In the genomic region with DNA sequence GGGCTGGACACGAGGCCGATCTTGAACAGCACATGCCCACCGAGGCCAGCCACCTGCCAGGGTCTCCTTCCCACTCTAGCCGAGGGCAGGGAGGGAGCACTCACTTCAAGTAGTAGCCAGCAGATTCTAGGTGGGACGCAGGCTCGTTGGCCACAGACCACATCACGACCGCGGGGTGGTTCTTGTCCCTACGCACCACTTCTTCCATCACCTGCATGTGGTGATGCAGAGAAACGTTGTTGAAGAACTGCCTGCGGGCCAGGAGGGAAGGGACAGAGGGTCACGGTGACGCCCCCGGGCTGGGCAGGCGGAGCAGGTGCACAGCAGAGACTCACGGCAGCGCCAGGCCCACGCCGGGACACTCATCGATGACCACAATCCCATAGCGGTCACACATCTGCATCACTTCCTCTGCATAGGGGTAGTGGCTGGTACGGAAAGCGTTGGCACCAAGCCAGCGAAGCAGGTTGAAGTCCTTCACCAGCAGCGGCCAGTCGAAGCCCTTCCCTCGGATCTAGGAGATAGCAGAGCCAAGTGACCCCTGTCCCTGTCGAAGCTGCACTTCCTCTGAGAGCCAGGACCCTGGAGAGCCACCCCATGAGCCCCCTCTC, we compare ENCODE assay signal across 16 cellular contexts. TPM values are rescaled to one million over a fixed set of nuclear protein-coding genes. Genes with fewer than 3 reads are reported as not detected.
A peak's percentile ranks its signal among the peaks of the same experiment; 100 is the strongest.
DNase-seq lines count a peak whose midpoint lies in the region; ATAC-seq and TF ChIP-seq lines count a peak whose summit lies in the region.
"Had no signal": no experiment of that assay in that cellular context is flagged by ENCODE, and none has a peak within 500 bp of the region (broad histone marks: within the 10 kb centered on the region; RNA-seq: fewer than 3 reads in every experiment).

No MANE protein-coding gene starts in this region.

- H3K36me3 Mint-ChIP-seq in chondrocyte (ENCODE audit: low read depth): peaks cover 23% of the 10 kb centered on the region

- H3K36me3 ChIP-seq in mucosa of descending colon (ENCODE audit: low read depth): peaks cover 18% of the 10 kb centered on the region
- peaks cover 66% of the 10 kb centered on the region for H3K36me3 ChIP-seq in upper lobe of right lung

- intact Hi-C loops in mucosa of descending colon (cut with DNase I, micrococcal nuclease) (no loop called here), upper lobe of right lung (cut with DNase I) (no loop called here)

- H3K27me3 ChIP-seq in upper lobe of right lung: no peaks in the 10 kb centered on the region

- H3K4me1 Mint-ChIP-seq in chondrocyte (ENCODE audit: low read depth): no peaks in the 10 kb centered on the region

- no peak overlapping the region for H3K27ac Mint-ChIP-seq in chondrocyte (ENCODE audit: unreplicated experiment)

- no peak overlapping the region for H3K4me3 ChIP-seq in mucosa of descending colon
- no peak overlapping the region for H3K4me3 ChIP-seq in upper lobe of right lung
- H3K4me3 ChIP-seq in foreskin fibroblast (ENCODE audit: low read depth in 1 of 2, low read length in 2 of 2): no peak overlapping the region
- H3K4me3 ChIP-seq: HAP-1 had no signal

- no peaks in the 10 kb centered on the region for H3K27me3 Mint-ChIP-seq in chondrocyte (ENCODE audit: low read depth)

- ATAC-seq in mucosa of descending colon (peak; percentile 24), upper lobe of right lung (no peak)
- ATAC-seq: SK-N-SH treated with all-trans-retinoic acid at 6 μM for 48 hours had no signal

- no peak overlapping the region for H3K27ac ChIP-seq in upper lobe of right lung
- H3K27ac ChIP-seq: C4-2B had no signal

- H3K4me1 ChIP-seq in mucosa of descending colon (ENCODE audit: low read depth) (no peaks in the 10 kb centered on the region), upper lobe of right lung (no peaks in the 10 kb centered on the region)
- H3K4me1 ChIP-seq: Caco-2, HAP-1 had no signal

- H3K9me3 Mint-ChIP-seq in chondrocyte (ENCODE audit: low read depth): no peaks in the 10 kb centered on the region

- TF ChIP-seq CTCF in chondrocyte (IDR thresholded peaks at IDR 0.05): no peak
- TF ChIP-seq CTCF in mucosa of descending colon (IDR thresholded peaks at IDR 0.05): no peak
- TF ChIP-seq CTCF in upper lobe of right lung (IDR thresholded peaks at IDR 0.05): no peak
- TF ChIP-seq CTCF in foreskin fibroblast (IDR thresholded peaks at IDR 0.05; ENCODE audit: low read depth, low read length): no peak

- no peaks in the 10 kb centered on the region for H3K9me3 ChIP-seq in mucosa of descending colon
- H3K9me3 ChIP-seq in upper lobe of right lung: no peaks in the 10 kb centered on the region
- H3K9me3 ChIP-seq: Caco-2, HAP-1 had no signal

- H3K4me3 Mint-ChIP-seq in chondrocyte (ENCODE audit: unreplicated experiment): no peak overlapping the region

- DNase-seq in activated effector memory CD4-positive, alpha-beta T cell treated with anti-CD3 and anti-CD28 coated beads, Interleukin-2, amount 50 U/mL, for 16 hours: peak; percentile 55
- no peak for DNase-seq in activated effector memory CD4-positive, alpha-beta T cell treated with Interleukin-2 at 50 U/mL for 16 hours
- DNase-seq in chondrocyte (ENCODE audit: low spot score) (peak; percentile 88), mucosa of descending colon (no peak), upper lobe of right lung (peak; percentile 52), HPDE6-E6E7 (ENCODE audit: extremely low spot score) (no peak), foreskin fibroblast (no peak)
- DNase-seq in stimulated activated naive CD4-positive, alpha-beta T cell treated with Interleukin-2 at 50 U/mL for 16 hours (lab: John Stamatoyannopoulos, UW): no peak
- DNase-seq: Caco-2; NCI-H1417 treated with DMSO at 0.1 percent for 48 hours; NCI-H2029 treated with DMSO at 0.1 percent for 48 hours; NCI-H524; NK-92 treated with Interleukin-12 subunit alpha and Interleukin-12 subunit beta, amount 100 ng/mL, for 24 hours had no signal

RNA-seq across cellular contexts. Expression of a gene that starts 7.7 kb away (rescaled TPM):
- total RNA-seq in chondrocyte (27.3 to 33.9 TPM (median 29.9 TPM) in 3 replicates), mucosa of descending colon (10 to 100 TPM; 55.9 to 82.1 (median 74.3) TPM), upper lobe of right lung (75.1 TPM)

Comparison
In these comparisons a context has a peak if more than half of its experiments do, and no peak if none do; other contexts are left out.
1. DNase-seq: peak in activated effector memory CD4-positive, alpha-beta T cell treated with anti-CD3 and anti-CD28 coated beads, Interleukin-2, amount 50 U/mL, for 16 hours (single experiment), chondrocyte (single experiment) and upper lobe of right lung (single experiment); none in activated effector memory CD4-positive, alpha-beta T cell treated with Interleukin-2 at 50 U/mL for 16 hours (single experiment), mucosa of descending colon (0 of 3), stimulated activated naive CD4-positive, alpha-beta T cell treated with Interleukin-2 at 50 U/mL for 16 hours (single experiment), HPDE6-E6E7 (single experiment) and foreskin fibroblast (0 of 2).